In the genomic region with DNA sequence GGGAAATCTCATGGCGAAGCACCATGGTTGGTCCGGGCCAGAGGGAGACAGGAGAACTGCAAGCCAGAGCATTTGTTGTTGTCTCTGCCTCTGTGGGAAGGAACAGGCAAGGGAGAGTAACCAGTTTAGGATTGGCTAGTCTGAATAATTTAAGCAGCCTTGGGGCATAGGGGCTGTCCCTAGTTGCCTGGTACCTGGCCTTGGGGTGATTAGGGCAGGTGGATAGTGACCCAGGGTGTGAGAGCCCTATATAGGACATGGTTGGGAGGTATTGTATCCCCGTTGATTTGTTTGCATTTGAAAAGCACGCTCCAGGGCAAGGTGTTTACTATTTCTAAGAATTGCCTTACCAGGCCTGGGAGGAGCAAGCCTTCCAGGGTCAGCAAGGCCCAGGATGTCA, we compare ENCODE assay signal across 20 cellular contexts. TPM values are rescaled to one million over a fixed set of nuclear protein-coding genes. Genes with fewer than 3 reads are reported as not detected.
"Had no signal": no experiment of that assay in that cellular context is flagged by ENCODE, and none has a peak within 500 bp of the region (broad histone marks: within the 10 kb centered on the region; RNA-seq: fewer than 3 reads in every experiment).

No MANE protein-coding gene starts in this region.

RNA-seq across cellular contexts. Expression of a gene that starts 25.3 kb away (rescaled TPM):
- total RNA-seq: activated naive CD4-positive, alpha-beta T cell treated with anti-CD3 and anti-CD28 coated beads for 36 hours; activated naive CD4-positive, alpha-beta T cell treated with anti-CD3 and anti-CD28 coated beads, Interleukin-2, amount 50 U/mL, for 72 hours; activated naive CD8-positive, alpha-beta T cell treated with anti-CD3 and anti-CD28 coated beads for 36 hours; activated naive CD8-positive, alpha-beta T cell treated with anti-CD3 and anti-CD28 coated beads, Interleukin-2, amount 10 ng/mL, durations not matched to agents 7 days and 5 days; activated T-cell treated with anti-CD3 and anti-CD28 coated beads, Interleukin-2, amount 50 U/mL, for 4 hours; activated T-cell treated with anti-CD3 and anti-CD28 coated beads, Interleukin-2, amount 50 U/mL, for 72 hours; activated T-helper 1 cell treated with anti-CD3 and anti-CD28 coated beads, Interleukin-12 subunit alpha, Interleukin-12 subunit beta, Interleukin-2, Interleukin-4 antibody, amounts not matched to agents 30 ng/mL and 10 ng/mL and 1 ng/mL, durations not matched to agents 14 hours and 24 hours and 36 hours; activated T-helper 17 cell treated with anti-CD3 and anti-CD28 coated beads, Interleukin-2, amount 50 U/mL, for 72 hours; activated T-helper 2 cell treated with anti-CD3 and anti-CD28 coated beads, Interferon-gamma antibody, Interleukin-2, Interleukin-4, amounts not matched to agents 10 μg/mL and 5 μg/mL and 100 μg/mL, durations not matched to agents 14 hours and 24 hours and 36 hours; adrenal gland; aorta; ascending aorta; astrocyte; body of pancreas; breast epithelium; bronchial epithelial cell; cardiac muscle cell; cardiac septum; chondrocyte had no signal
- polyA plus RNA-seq: adipose tissue, aorta had no signal

RNA-seq across cellular contexts. Expression of a gene that starts 57.1 kb away (rescaled TPM):
- total RNA-seq: activated naive CD4-positive, alpha-beta T cell treated with anti-CD3 and anti-CD28 coated beads for 36 hours; activated naive CD4-positive, alpha-beta T cell treated with anti-CD3 and anti-CD28 coated beads, Interleukin-2, amount 50 U/mL, for 72 hours; activated naive CD8-positive, alpha-beta T cell treated with anti-CD3 and anti-CD28 coated beads for 36 hours; activated naive CD8-positive, alpha-beta T cell treated with anti-CD3 and anti-CD28 coated beads, Interleukin-2, amount 10 ng/mL, durations not matched to agents 7 days and 5 days; activated T-cell treated with anti-CD3 and anti-CD28 coated beads, Interleukin-2, amount 50 U/mL, for 4 hours; activated T-cell treated with anti-CD3 and anti-CD28 coated beads, Interleukin-2, amount 50 U/mL, for 72 hours; activated T-helper 1 cell treated with anti-CD3 and anti-CD28 coated beads, Interleukin-12 subunit alpha, Interleukin-12 subunit beta, Interleukin-2, Interleukin-4 antibody, amounts not matched to agents 30 ng/mL and 10 ng/mL and 1 ng/mL, durations not matched to agents 14 hours and 24 hours and 36 hours; activated T-helper 17 cell treated with anti-CD3 and anti-CD28 coated beads, Interleukin-2, amount 50 U/mL, for 72 hours; activated T-helper 2 cell treated with anti-CD3 and anti-CD28 coated beads, Interferon-gamma antibody, Interleukin-2, Interleukin-4, amounts not matched to agents 10 μg/mL and 5 μg/mL and 100 μg/mL, durations not matched to agents 14 hours and 24 hours and 36 hours; adrenal gland; aorta; ascending aorta; astrocyte; body of pancreas; breast epithelium; bronchial epithelial cell; cardiac septum; chondrocyte had no signal
- polyA plus RNA-seq: aorta, cardiac muscle cell had no signal
